Comparison of ENCODE assay signal across 15 cellular contexts in genomic region chr6:14743126-14743464, GRCh38.
DNase-seq lines count a peak whose midpoint lies in the region; ATAC-seq lines count a peak whose summit lies in the region.
"Had no signal": no experiment of that assay in that cellular context is flagged by ENCODE, and none has a peak within 500 bp of the region (broad histone marks: within the 10 kb centered on the region; RNA-seq: fewer than 3 reads in every experiment).

No MANE protein-coding gene starts in this region.

- no peaks in the 10 kb centered on the region for H3K9me3 ChIP-seq in SJSA1 (replicated peaks)
- H3K9me3 ChIP-seq: sigmoid colon had no signal

- CTCF ChIA-PET in activated CD8-positive, alpha-beta memory T cell treated with anti-CD3 and anti-CD28 coated beads, Interleukin-2, amount 10 ng/mL, durations not matched to agents 7 days and 5 days (lab: Charles Lee) = no interaction called here

- H3K36me3 Mint-ChIP-seq in activated CD8-positive, alpha-beta memory T cell treated with anti-CD3 and anti-CD28 coated beads, Interleukin-2, amount 10 ng/mL, durations not matched to agents 7 days and 5 days = peaks cover 7% of the 10 kb centered on the region
- H3K36me3 Mint-ChIP-seq in dendritic cell treated with granulocyte-macrophage colony-stimulating factor and Interleukin-4, amounts not matched to agents 40 ng/mL and 50 ng/mL, for 4 days (ENCODE audit: low read depth) = no peaks in the 10 kb centered on the region
- no peaks in the 10 kb centered on the region for H3K36me3 Mint-ChIP-seq in stimulated activated memory B cell treated with anti-CD40 and anti-IgM and Interleukin-4, amounts not matched to agents 10 μg/mL and 1 μg/mL and 100 μg/mL, for 72 hours

- DNase-seq in activated CD8-positive, alpha-beta memory T cell treated with anti-CD3 and anti-CD28 coated beads, Interleukin-2, amount 10 ng/mL, durations not matched to agents 7 days and 5 days = no peak
- DNase-seq in activated CD8-positive, alpha-beta memory T cell treated with anti-CD3 and anti-CD28 coated beads for 24 hours = no peak
- DNase-seq in SJSA1 (ENCODE audit: low read depth in 1 of 2, low spot score in 2 of 2) (no peak), GM19238 (ENCODE audit: insufficient read length, low spot score) (no peak)
- DNase-seq: activated gamma-delta T cell treated with Interleukin-2 at 50 U/mL for 16 hours; cortex of kidney; islet precursor cell; naive thymus-derived CD4-positive, alpha-beta T cell; NCI-H69; sigmoid colon; WERI-Rb-1 had no signal

- H3K4me3 ChIP-seq in SJSA1 = no peak overlapping the region
- H3K4me3 ChIP-seq: sigmoid colon had no signal

- peaks cover 8% of the 10 kb centered on the region for H3K27me3 Mint-ChIP-seq in activated CD8-positive, alpha-beta memory T cell treated with anti-CD3 and anti-CD28 coated beads, Interleukin-2, amount 10 ng/mL, durations not matched to agents 7 days and 5 days
- no peaks in the 10 kb centered on the region for H3K27me3 Mint-ChIP-seq in dendritic cell treated with granulocyte-macrophage colony-stimulating factor and Interleukin-4, amounts not matched to agents 40 ng/mL and 50 ng/mL, for 4 days
- no peaks in the 10 kb centered on the region for H3K27me3 Mint-ChIP-seq in stimulated activated memory B cell treated with anti-CD40 and anti-IgM and Interleukin-4, amounts not matched to agents 10 μg/mL and 1 μg/mL and 100 μg/mL, for 72 hours

- no peak overlapping the region for H3K4me3 Mint-ChIP-seq in activated CD8-positive, alpha-beta memory T cell treated with anti-CD3 and anti-CD28 coated beads, Interleukin-2, amount 10 ng/mL, durations not matched to agents 7 days and 5 days
- H3K4me3 Mint-ChIP-seq in dendritic cell treated with granulocyte-macrophage colony-stimulating factor and Interleukin-4, amounts not matched to agents 40 ng/mL and 50 ng/mL, for 4 days = no peak overlapping the region
- H3K4me3 Mint-ChIP-seq in stimulated activated memory B cell treated with anti-CD40 and anti-IgM and Interleukin-4, amounts not matched to agents 10 μg/mL and 1 μg/mL and 100 μg/mL, for 72 hours = no peak overlapping the region

- H3K4me1 ChIP-seq in SJSA1 (replicated peaks) = peaks cover 23% of the 10 kb centered on the region
- H3K4me1 ChIP-seq: sigmoid colon had no signal

- H3K4me1 Mint-ChIP-seq in activated CD8-positive, alpha-beta memory T cell treated with anti-CD3 and anti-CD28 coated beads, Interleukin-2, amount 10 ng/mL, durations not matched to agents 7 days and 5 days = peaks cover 44% of the 10 kb centered on the region
- peaks cover 65% of the 10 kb centered on the region for H3K4me1 Mint-ChIP-seq in dendritic cell treated with granulocyte-macrophage colony-stimulating factor and Interleukin-4, amounts not matched to agents 40 ng/mL and 50 ng/mL, for 4 days (ENCODE audit: low read depth)
- H3K4me1 Mint-ChIP-seq in stimulated activated memory B cell treated with anti-CD40 and anti-IgM and Interleukin-4, amounts not matched to agents 10 μg/mL and 1 μg/mL and 100 μg/mL, for 72 hours = peaks cover 53% of the 10 kb centered on the region

- no peaks in the 10 kb centered on the region for H3K27me3 ChIP-seq in SJSA1 (replicated peaks)
- H3K27me3 ChIP-seq: sigmoid colon had no signal

- H3K27ac ChIP-seq in SJSA1 = peak overlapping the region; percentile 100
- H3K27ac ChIP-seq: WERI-Rb-1 had no signal

- no peak for ATAC-seq in activated CD8-positive, alpha-beta memory T cell treated with anti-CD3 and anti-CD28 coated beads, Interleukin-2, amount 10 ng/mL, durations not matched to agents 7 days and 5 days
- no peak for ATAC-seq in stimulated activated memory B cell treated with anti-CD40 and anti-IgM and Interleukin-4, amounts not matched to agents 10 μg/mL and 1 μg/mL and 100 μg/mL, for 72 hours
- ATAC-seq in GM19324 (IDR thresholded peaks at IDR 0.05; ENCODE audit: low FRiP score, unreplicated experiment) = no peak
- ATAC-seq in GM18867 (IDR thresholded peaks at IDR 0.05; ENCODE audit: unreplicated experiment) = no peak

- H3K36me3 ChIP-seq in SJSA1 = no peaks in the 10 kb centered on the region
- H3K36me3 ChIP-seq: sigmoid colon, WERI-Rb-1 had no signal

- peak overlapping the region; percentile 75 for H3K27ac Mint-ChIP-seq in activated CD8-positive, alpha-beta memory T cell treated with anti-CD3 and anti-CD28 coated beads, Interleukin-2, amount 10 ng/mL, durations not matched to agents 7 days and 5 days
- H3K27ac Mint-ChIP-seq in dendritic cell treated with granulocyte-macrophage colony-stimulating factor and Interleukin-4, amounts not matched to agents 40 ng/mL and 50 ng/mL, for 4 days = peak overlapping the region; percentile 85
- peak overlapping the region; percentile 83 for H3K27ac Mint-ChIP-seq in stimulated activated memory B cell treated with anti-CD40 and anti-IgM and Interleukin-4, amounts not matched to agents 10 μg/mL and 1 μg/mL and 100 μg/mL, for 72 hours

- intact Hi-C loops in dendritic cell treated with granulocyte-macrophage colony-stimulating factor and Interleukin-4, amounts not matched to agents 40 ng/mL and 50 ng/mL, for 4 days (cut with micrococcal nuclease) = no loop called here

- peaks cover 5% of the 10 kb centered on the region for H3K9me3 Mint-ChIP-seq in activated CD8-positive, alpha-beta memory T cell treated with anti-CD3 and anti-CD28 coated beads, Interleukin-2, amount 10 ng/mL, durations not matched to agents 7 days and 5 days (ENCODE audit: low read depth)
- no peaks in the 10 kb centered on the region for H3K9me3 Mint-ChIP-seq in dendritic cell treated with granulocyte-macrophage colony-stimulating factor and Interleukin-4, amounts not matched to agents 40 ng/mL and 50 ng/mL, for 4 days
- peaks cover 5% of the 10 kb centered on the region for H3K9me3 Mint-ChIP-seq in stimulated activated memory B cell treated with anti-CD40 and anti-IgM and Interleukin-4, amounts not matched to agents 10 μg/mL and 1 μg/mL and 100 μg/mL, for 72 hours
